ENCODE assay signal across 26 cellular contexts in genomic region chr14:63423889-63424288, GRCh38.
"Had no signal": no experiment of that assay in that cellular context is flagged by ENCODE, and none has a peak within 500 bp of the region (broad histone marks: within the 10 kb centered on the region; RNA-seq: fewer than 3 reads in every experiment).

No MANE protein-coding gene starts in this region.

- H3K4me1 ChIP-seq: colonic mucosa, neural progenitor cell, parathyroid adenoma, upper lobe of right lung had no signal

- H3K27ac Mint-ChIP-seq: dendritic cell treated with granulocyte-macrophage colony-stimulating factor and Interleukin-4, amounts not matched to agents 40 ng/mL and 50 ng/mL, for 4 days; endodermal cell; nephron; neural progenitor cell; progenitor cell of endocrine pancreas; stimulated activated naive B cell treated with anti-CD40 and anti-IgM and Interleukin-4, amounts not matched to agents 10 μg/mL and 1 μg/mL and 100 μg/mL, for 72 hours; stimulated activated naive CD8-positive, alpha-beta T cell treated with anti-CD3 and anti-CD28 coated beads, Interleukin-15, Interleukin-2, amounts not matched to agents 100 ng/mL and 50 ng/mL, for 24 hours had no signal

- H3K4me3 Mint-ChIP-seq: dendritic cell treated with granulocyte-macrophage colony-stimulating factor and Interleukin-4, amounts not matched to agents 40 ng/mL and 50 ng/mL, for 4 days; endodermal cell; immature natural killer cell; naive thymus-derived CD4-positive, alpha-beta T cell; nephron; neural progenitor cell; stimulated activated naive B cell treated with anti-CD40 and anti-IgM and Interleukin-4, amounts not matched to agents 10 μg/mL and 1 μg/mL and 100 μg/mL, for 72 hours; stimulated activated naive CD8-positive, alpha-beta T cell treated with anti-CD3 and anti-CD28 coated beads, Interleukin-15, Interleukin-2, amounts not matched to agents 100 ng/mL and 50 ng/mL, for 24 hours had no signal

- DNase-seq: colonic mucosa; effector CD8-positive, alpha-beta T cell; endodermal cell; foreskin keratinocyte; hypothalamus; immature natural killer cell; mesendoderm; midbrain; naive thymus-derived CD4-positive, alpha-beta T cell; sigmoid colon; stimulated activated CD4-positive, alpha-beta T cell treated with anti-CD3 and anti-CD28 coated beads, Interleukin-4, amount 100 ng/mL, for 4 hours; stimulated activated naive B cell treated with anti-CD40 and anti-IgM and Interleukin-4, amounts not matched to agents 10 μg/mL and 1 μg/mL and 100 μg/mL, for 72 hours; upper lobe of right lung; uterus had no signal

- H3K27me3 ChIP-seq: colonic mucosa, esophagus muscularis mucosa, foreskin keratinocyte, gastroesophageal sphincter, neural progenitor cell, sigmoid colon, tibial nerve, upper lobe of right lung, uterus had no signal

- H3K27ac ChIP-seq: colonic mucosa, esophagus muscularis mucosa, foreskin keratinocyte, gastroesophageal sphincter, neural progenitor cell, parathyroid adenoma, sigmoid colon, thoracic aorta, tibial nerve, upper lobe of right lung, uterus had no signal

- H3K36me3 ChIP-seq: colonic mucosa, thoracic aorta, uterus had no signal

- H3K4me1 Mint-ChIP-seq: endodermal cell had no signal

- H3K9me3 ChIP-seq: colonic mucosa, esophagus muscularis mucosa, gastroesophageal sphincter, sigmoid colon, thoracic aorta, tibial nerve, upper lobe of right lung, uterus had no signal

- H3K4me3 ChIP-seq: colonic mucosa, esophagus muscularis mucosa, gastroesophageal sphincter, neural progenitor cell, sigmoid colon, thoracic aorta, tibial nerve, upper lobe of right lung, uterus had no signal

- H3K27me3 Mint-ChIP-seq: dendritic cell treated with granulocyte-macrophage colony-stimulating factor and Interleukin-4, amounts not matched to agents 40 ng/mL and 50 ng/mL, for 4 days; naive thymus-derived CD4-positive, alpha-beta T cell; progenitor cell of endocrine pancreas; stimulated activated naive B cell treated with anti-CD40 and anti-IgM and Interleukin-4, amounts not matched to agents 10 μg/mL and 1 μg/mL and 100 μg/mL, for 72 hours; stimulated activated naive CD8-positive, alpha-beta T cell treated with anti-CD3 and anti-CD28 coated beads, Interleukin-15, Interleukin-2, amounts not matched to agents 100 ng/mL and 50 ng/mL, for 24 hours had no signal

- ATAC-seq: foreskin keratinocyte; gastroesophageal sphincter; naive thymus-derived CD4-positive, alpha-beta T cell; stimulated activated naive B cell treated with anti-CD40 and anti-IgM and Interleukin-4, amounts not matched to agents 10 μg/mL and 1 μg/mL and 100 μg/mL, for 72 hours; upper lobe of right lung had no signal

- FAIRE-seq: endothelial cell of umbilical vein, keratinocyte had no signal

- H3K9me3 Mint-ChIP-seq: dendritic cell treated with granulocyte-macrophage colony-stimulating factor and Interleukin-4, amounts not matched to agents 40 ng/mL and 50 ng/mL, for 4 days; endodermal cell; immature natural killer cell; naive thymus-derived CD4-positive, alpha-beta T cell; nephron; neural progenitor cell; stimulated activated naive B cell treated with anti-CD40 and anti-IgM and Interleukin-4, amounts not matched to agents 10 μg/mL and 1 μg/mL and 100 μg/mL, for 72 hours; stimulated activated naive CD8-positive, alpha-beta T cell treated with anti-CD3 and anti-CD28 coated beads, Interleukin-15, Interleukin-2, amounts not matched to agents 100 ng/mL and 50 ng/mL, for 24 hours had no signal
